ENCODE assay signal across 11 cellular contexts in genomic region chr11:93512073-93512475, GRCh38. TPM values are rescaled to one million over a fixed set of nuclear protein-coding genes. Genes with fewer than 3 reads are reported as not detected.
A peak's percentile ranks its signal among the peaks of the same experiment; 100 is the strongest.
DNase-seq lines count a peak whose midpoint lies in the region; ATAC-seq lines count a peak whose summit lies in the region.
"Had no signal": no experiment of that assay in that cellular context is flagged by ENCODE, and none has a peak within 500 bp of the region (broad histone marks: within the 10 kb centered on the region; RNA-seq: fewer than 3 reads in every experiment).

No MANE protein-coding gene starts in this region.

- intact Hi-C loops in head of caudate nucleus (cut with DNase I) = no loop called here

- peak overlapping the region; percentile 11 for H3K27ac Mint-ChIP-seq in T-helper 17 cell
- H3K27ac Mint-ChIP-seq: activated naive CD4-positive, alpha-beta T cell treated with anti-CD3 and anti-CD28 coated beads for 36 hours had no signal

- ATAC-seq in GM18867 (IDR thresholded peaks at IDR 0.05; ENCODE audit: unreplicated experiment) (peak; percentile 93), GM19468 (IDR thresholded peaks at IDR 0.05; ENCODE audit: extremely low read depth, unreplicated experiment) (peak; percentile 79), HG02981 (IDR thresholded peaks at IDR 0.05; ENCODE audit: unreplicated experiment) (peak; percentile 87), T-helper 17 cell (no peak)

- peaks cover 8% of the 10 kb centered on the region for H3K4me1 Mint-ChIP-seq in T-helper 17 cell

- DNase-seq in T-helper 17 cell (no peak), head of caudate nucleus (no peak), amniotic stem cell (lab: John Stamatoyannopoulos, UW) (no peak), NCI-H2081 (lab: John Stamatoyannopoulos, UW) (no peak), GM19240 (ENCODE audit: insufficient read length, low spot score) (no peak)
- DNase-seq: activated naive CD4-positive, alpha-beta T cell treated with anti-CD3 and anti-CD28 coated beads for 36 hours; NCI-H82 had no signal

- H3K27me3 Mint-ChIP-seq in T-helper 17 cell = no peaks in the 10 kb centered on the region

- H3K4me3 Mint-ChIP-seq in T-helper 17 cell = no peak overlapping the region
- H3K4me3 Mint-ChIP-seq: activated naive CD4-positive, alpha-beta T cell treated with anti-CD3 and anti-CD28 coated beads for 36 hours had no signal

- H3K9me3 ChIP-seq in T-helper 17 cell (ENCODE audit: control insufficient read depth, low read length, poor library complexity, severe bottlenecking) = no peaks in the 10 kb centered on the region
- H3K9me3 ChIP-seq: thoracic aorta had no signal

- no peaks in the 10 kb centered on the region for H3K36me3 Mint-ChIP-seq in T-helper 17 cell (ENCODE audit: low read depth)

RNA-seq across cellular contexts. Expression of gene SMCO4, which starts 31.1 kb away (rescaled TPM):
- 1 to 10 TPM; 6.6 to 8.9 TPM for total RNA-seq in T-helper 17 cell
